ENCODE assay signal across 10 cellular contexts in genomic region chr18:6561029-6561861, GRCh38.
DNase-seq lines count a peak whose midpoint lies in the region; ATAC-seq and TF ChIP-seq lines count a peak whose summit lies in the region.
"Had no signal": no experiment of that assay in that cellular context is flagged by ENCODE, and none has a peak within 500 bp of the region (broad histone marks: within the 10 kb centered on the region; RNA-seq: fewer than 3 reads in every experiment).

No MANE protein-coding gene starts in this region.

- intact Hi-C loops in adrenal gland (cut with DNase I): loop anchor here in 1 of 2 donors (10.0 kb wide), 1 partner anchor 164 kb away; the partner anchor contains the start of gene ARHGAP28
- intact Hi-C loops in right cardiac atrium (cut with DNase I): no loop called here

- DNase-seq in M059J (ENCODE audit: low read depth): peak; percentile 5
- DNase-seq in adrenal gland: peak in 6 of 7 donors; percentile 40 to 89 (median 62)
- peak; percentile 77 to 88 (median 77) for DNase-seq in right cardiac atrium
- DNase-seq in hepatic stellate cell (ENCODE audit: low spot score): no peak
- DNase-seq in activated naive CD4-positive, alpha-beta T cell (lab: John Stamatoyannopoulos, UW): no peak
- DNase-seq in COLO829 (ENCODE audit: low spot score): no peak

- no peaks in the 10 kb centered on the region for H3K27me3 ChIP-seq in adrenal gland
- H3K27me3 ChIP-seq in right cardiac atrium (ENCODE audit: control insufficient read depth, insufficient read depth): no peaks in the 10 kb centered on the region
- no peaks in the 10 kb centered on the region for H3K27me3 ChIP-seq in subcutaneous abdominal adipose tissue (ENCODE audit: control insufficient read depth in 5 of 5, insufficient read depth in 4 of 5, low read length in 5 of 5)

- TF ChIP-seq CTCF in adrenal gland (IDR thresholded peaks at IDR 0.05): no peak

- WGBS in adrenal gland, 4 donors: 69 to 80% (median 73%) methylated on average over 14 of the region's 14 CpGs
- WGBS in right cardiac atrium: 68% methylated on average over 14 of the region's 14 CpGs

- H3K4me3 ChIP-seq in adrenal gland: no peak overlapping the region
- no peak overlapping the region for H3K4me3 ChIP-seq in right cardiac atrium (ENCODE audit: low read length)
- H3K4me3 ChIP-seq in subcutaneous abdominal adipose tissue (ENCODE audit: low read depth in 1 of 5, low read length in 5 of 5): no peak overlapping the region

- H3K27ac ChIP-seq in adrenal gland: no peak overlapping the region
- no peak overlapping the region for H3K27ac ChIP-seq in right cardiac atrium (ENCODE audit: low read length)
- H3K27ac ChIP-seq in subcutaneous abdominal adipose tissue (ENCODE audit: low read depth, low read length): peak overlapping the region; percentile 32
- H3K27ac ChIP-seq: RWPE1 had no signal

- no peaks in the 10 kb centered on the region for H3K9me3 ChIP-seq in adrenal gland (replicated peaks in 1 of 3)
- no peaks in the 10 kb centered on the region for H3K9me3 ChIP-seq in right cardiac atrium (ENCODE audit: control insufficient read depth, low read length)
- no peaks in the 10 kb centered on the region for H3K9me3 ChIP-seq in subcutaneous abdominal adipose tissue (ENCODE audit: control insufficient read depth in 5 of 5, low read length in 5 of 5)

- H3K9ac ChIP-seq in subcutaneous abdominal adipose tissue (ENCODE audit: low read length in 5 of 5): no peak overlapping the region

- peak; percentile 83 to 92 for ATAC-seq in right cardiac atrium
- ATAC-seq in HG02571 (IDR thresholded peaks at IDR 0.05; ENCODE audit: unreplicated experiment): no peak
- ATAC-seq: natural killer cell treated with Interleukin-12 subunit alpha and Interleukin-12 subunit beta and Interleukin-15 and Interleukin-18, amount 100 ng/mL, for 72 hours had no signal

- no peaks in the 10 kb centered on the region for H3K4me1 ChIP-seq in adrenal gland (replicated peaks in 1 of 2)
- H3K4me1 ChIP-seq in right cardiac atrium (ENCODE audit: control insufficient read depth, insufficient read depth, low read length): no peaks in the 10 kb centered on the region
- H3K4me1 ChIP-seq in subcutaneous abdominal adipose tissue (ENCODE audit: control insufficient read depth in 5 of 5, insufficient read depth in 5 of 5, low read length in 5 of 5): peaks cover 0 to 18% (median 6%) of the 10 kb centered on the region in 5 donors

- H3K36me3 ChIP-seq in adrenal gland (replicated peaks in 1 of 2) (no peaks in the 10 kb centered on the region), subcutaneous abdominal adipose tissue (ENCODE audit: control insufficient read depth in 5 of 5, insufficient read depth in 5 of 5, low read length in 5 of 5) (no peaks in the 10 kb centered on the region)

- TF ChIP-seq POLR2A in adrenal gland (IDR thresholded peaks at IDR 0.05): no peak

Comparison
In these comparisons a context has a peak if more than half of its experiments do, and no peak if none do; other contexts are left out.
1. DNase-seq: peak in M059J (single experiment), adrenal gland (6 of 7) and right cardiac atrium (3 of 3); none in hepatic stellate cell (single experiment), activated naive CD4-positive, alpha-beta T cell (0 of 4) and COLO829 (single experiment).